Comparison of ENCODE assay signal across 14 cellular contexts in the genomic region with DNA sequence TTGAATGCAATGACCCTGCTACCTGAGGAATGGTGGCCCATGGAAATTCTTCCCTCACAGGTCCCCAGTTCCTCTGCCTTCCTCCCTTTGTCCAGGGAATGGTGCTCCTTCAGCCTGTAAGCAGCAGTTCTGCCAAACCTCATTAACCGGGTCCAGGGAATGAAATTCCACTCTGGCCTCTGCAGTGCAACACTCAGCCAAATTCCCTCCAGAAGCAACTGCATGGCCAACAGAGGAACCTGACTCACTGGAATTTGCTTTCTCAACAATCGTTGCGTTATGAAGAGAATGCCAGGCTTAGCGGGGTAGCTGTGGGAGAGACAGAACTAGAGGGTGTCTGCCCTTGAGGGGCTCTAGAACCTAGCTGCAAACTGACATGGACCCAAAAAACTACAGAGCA.
DNase-seq lines count a peak whose midpoint lies in the region; ATAC-seq and TF ChIP-seq lines count a peak whose summit lies in the region.
"Had no signal": no experiment of that assay in that cellular context is flagged by ENCODE, and none has a peak within 500 bp of the region (broad histone marks: within the 10 kb centered on the region; RNA-seq: fewer than 3 reads in every experiment).

No MANE protein-coding gene starts in this region.

- H3K4me1 ChIP-seq in body of pancreas (peaks cover 10% of the 10 kb centered on the region), right atrium auricular region (peaks cover 0 to 29% of the 10 kb centered on the region in 2 donors)
- H3K4me1 ChIP-seq: upper lobe of left lung had no signal

- H3K27me3 ChIP-seq in body of pancreas (no peaks in the 10 kb centered on the region), right atrium auricular region (no peaks in the 10 kb centered on the region)
- H3K27me3 ChIP-seq: upper lobe of left lung had no signal

- H3K9me3 ChIP-seq in body of pancreas (no peaks in the 10 kb centered on the region), right atrium auricular region (no peaks in the 10 kb centered on the region)
- H3K9me3 ChIP-seq: upper lobe of left lung had no signal

- TF ChIP-seq CTCF in body of pancreas (IDR thresholded peaks at IDR 0.05): no peak
- no peak for TF ChIP-seq CTCF in right atrium auricular region (IDR thresholded peaks at IDR 0.05)
- no peak for TF ChIP-seq CTCF in retinal pigment epithelial cell (conservative IDR thresholded peaks at IDR 0.05; ENCODE audit: low read depth, low read length)

- intact Hi-C loops in body of pancreas (cut with DNase I): no loop called here

- WGBS in body of pancreas, 2 donors: 55 to 69% methylated on average over 4 of the region's 4 CpGs

- DNase-seq in EL: peak; percentile 46
- DNase-seq in body of pancreas: peak in 3 of 4 donors; percentile 26 to 47 (median 27)
- peak; percentile 60 for DNase-seq in right atrium auricular region (ENCODE audit: low spot score)
- DNase-seq in retinal pigment epithelial cell (ENCODE audit: low read depth): peak; percentile 39
- DNase-seq in stimulated activated CD4-positive, alpha-beta T cell treated with anti-CD3 and anti-CD28 coated beads, Interleukin-1b, Interleukin-23, amount 100 ng/mL, for 48 hours: no peak
- DNase-seq in NCI-H510A treated with DMSO at 0.1 percent for 48 hours (lab: John Stamatoyannopoulos, UW): no peak
- DNase-seq in cortex of kidney (lab: John Stamatoyannopoulos, UW): no peak
- DNase-seq: activated CD4-positive, alpha-beta T cell treated with anti-CD3 and anti-CD28 coated beads, Interleukin-2, amount 10 ng/mL, durations not matched to agents 7 days and 5 days; CD4-positive, CD25-positive, alpha-beta regulatory T cell; NCI-H1930; retina; T-cell; upper lobe of left lung had no signal

- TF ChIP-seq POLR2A in body of pancreas (IDR thresholded peaks at IDR 0.05): no peak

- H3K27ac ChIP-seq in body of pancreas (no peak overlapping the region), right atrium auricular region (no peak overlapping the region)
- H3K27ac ChIP-seq: upper lobe of left lung had no signal

- H3K4me3 ChIP-seq in body of pancreas (no peak overlapping the region), right atrium auricular region (no peak overlapping the region), retinal pigment epithelial cell (ENCODE audit: low read length) (no peak overlapping the region)
- H3K4me3 ChIP-seq: upper lobe of left lung had no signal

- peak; percentile 62 for ATAC-seq in body of pancreas
- no peak for ATAC-seq in GM21723 (IDR thresholded peaks at IDR 0.05; ENCODE audit: unreplicated experiment)
- ATAC-seq: T-cell had no signal

- no peaks in the 10 kb centered on the region for H3K36me3 ChIP-seq in body of pancreas (replicated peaks in 1 of 2; ENCODE audit: insufficient read depth in 1 of 2, low read depth in 2 of 2)
- H3K36me3 ChIP-seq in right atrium auricular region: no peaks in the 10 kb centered on the region
- H3K36me3 ChIP-seq: upper lobe of left lung had no signal

Comparison
In these comparisons a context has a peak if more than half of its experiments do, and no peak if none do; other contexts are left out.
1. DNase-seq: peak in EL (single experiment), body of pancreas (3 of 4), right atrium auricular region (single experiment) and retinal pigment epithelial cell (single experiment); none in stimulated activated CD4-positive, alpha-beta T cell treated with anti-CD3 and anti-CD28 coated beads, Interleukin-1b, Interleukin-23, amount 100 ng/mL, for 48 hours (single experiment), NCI-H510A treated with DMSO at 0.1 percent for 48 hours (single experiment) and cortex of kidney (single experiment).